In genomic region chr14:92392726-92393125, GRCh38 we compare ENCODE assay signal across 1 cellular context.
TF ChIP-seq lines count a peak whose summit lies in the region.

No MANE protein-coding gene starts in this region.

TF ChIP-seq in K562, 482 proteins besides CTCF, POLR2A, EP300 and RAD21 (continued from another document):
- TF ChIP-seq USF1 (CRISPR knock-in tag; IDR thresholded peaks at IDR 0.05) (peak; percentile 89), ETV6 (IDR thresholded peaks at IDR 0.05; ENCODE audit: borderline replicate concordance in 1 of 2, low read depth in 2 of 2, low read length in 1 of 2) (no peak), ETV6 (CRISPR knock-in tag; IDR thresholded peaks at IDR 0.05; ENCODE audit: borderline replicate concordance) (no peak), DMBX1 (CRISPR knock-in tag; IDR thresholded peaks at IDR 0.05; ENCODE audit: borderline replicate concordance) (no peak), ZNF586 (CRISPR knock-in tag; conservative IDR thresholded peaks at IDR 0.05) (no peak), CUX1 (CRISPR knock-in tag; IDR thresholded peaks at IDR 0.05) (no peak), CBX8 (IDR thresholded peaks at IDR 0.05; ENCODE audit: borderline replicate concordance, extremely low read depth, low read depth, low read length, poor library complexity, severe bottlenecking) (no peak), RAD51 (IDR thresholded peaks at IDR 0.05; ENCODE audit: borderline replicate concordance, low read depth) (peak; percentile 79), ZNF707 (CRISPR knock-in tag; conservative IDR thresholded peaks at IDR 0.05) (no peak), ZBTB7A (IDR thresholded peaks at IDR 0.05; ENCODE audit: borderline replicate concordance, control insufficient read depth, low read depth, low read length) (no peak), ELK3 (CRISPR knock-in tag; IDR thresholded peaks at IDR 0.05) (no peak), CHD1 (IDR thresholded peaks at IDR 0.05; ENCODE audit: low read length) (no peak), KAT7 (CRISPR knock-in tag; IDR thresholded peaks at IDR 0.05; ENCODE audit: borderline replicate concordance) (no peak), THAP12 (CRISPR knock-in tag; IDR thresholded peaks at IDR 0.05) (no peak), ZMIZ1 (IDR thresholded peaks at IDR 0.05; ENCODE audit: low read depth in 2 of 2, low read length in 2 of 2) (no peak), TFE3 (CRISPR knock-in tag; IDR thresholded peaks at IDR 0.05) (peak; percentile 22; the same call in 1 of the 2 replicates), SNIP1 (IDR thresholded peaks at IDR 0.05; ENCODE audit: low read depth) (no peak), XRCC5 (IDR thresholded peaks at IDR 0.05; ENCODE audit: low read depth, low read length) (no peak), CREB1 (IDR thresholded peaks at IDR 0.05) (0 out of 2 replicates have a peak, but pooled peaks have one; percentile 20), CREB1 (CRISPR knock-in tag; IDR thresholded peaks at IDR 0.05) (peak; percentile 63), ZNF274 (IDR thresholded peaks at IDR 0.05; ENCODE audit: borderline replicate concordance, low read depth, low read length) (no peak), TFAP4 (CRISPR knock-in tag; IDR thresholded peaks at IDR 0.05; ENCODE audit: borderline replicate concordance) (0 out of 2 replicates have a peak, but pooled peaks have one; percentile 22)
